In the genomic region with DNA sequence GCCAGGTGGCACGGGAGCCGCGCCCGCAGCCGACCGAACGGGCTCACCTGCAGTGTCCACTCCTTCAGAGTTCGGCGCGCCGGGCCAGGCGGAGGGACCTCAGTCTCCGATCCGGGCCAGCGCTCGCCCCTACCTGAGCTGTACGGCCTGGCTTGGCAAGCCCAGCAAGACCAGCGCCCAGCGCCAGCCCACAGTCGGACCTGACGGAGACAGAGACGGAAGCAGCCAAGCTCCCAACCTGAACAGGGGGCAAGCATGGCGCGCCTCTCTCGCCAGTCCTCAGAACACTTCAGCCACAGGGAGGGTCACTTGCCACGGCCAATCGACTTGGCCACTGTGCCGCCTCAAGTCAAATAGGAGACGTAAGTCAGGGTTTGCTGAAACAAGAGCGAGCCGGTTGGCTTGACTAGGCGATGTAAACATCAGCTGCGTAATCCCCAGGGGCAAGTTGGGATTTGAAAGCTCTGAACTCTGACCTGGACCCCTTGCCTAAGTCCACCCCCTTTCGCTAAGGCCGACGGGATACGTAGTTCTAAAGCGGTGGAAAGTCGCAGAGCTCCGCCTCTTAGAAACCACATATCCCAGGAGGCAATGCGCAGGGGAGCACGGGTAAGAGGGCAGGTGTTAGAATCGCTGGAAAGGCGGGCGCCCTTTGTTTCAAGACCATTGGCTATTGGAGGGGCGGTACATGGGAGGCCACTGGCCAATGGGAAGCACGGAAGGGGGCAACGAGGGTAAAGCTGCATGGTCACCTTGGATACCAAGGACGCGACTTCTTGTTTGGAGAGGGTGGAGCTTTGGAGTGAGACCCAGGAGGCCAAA, we compare ENCODE assay signal across 8 cellular contexts. TPM values are rescaled to one million over a fixed set of nuclear protein-coding genes. Genes with fewer than 3 reads are reported as not detected.
DNase-seq lines count a peak whose midpoint lies in the region; ATAC-seq, FAIRE-seq and TF ChIP-seq lines count a peak whose summit lies in the region.
"Not testable (repeated sequence)": the region's sequence is repeated elsewhere in the genome, so short reads cannot be mapped to it uniquely, and the experiment has no call there.

A gene with protein sequence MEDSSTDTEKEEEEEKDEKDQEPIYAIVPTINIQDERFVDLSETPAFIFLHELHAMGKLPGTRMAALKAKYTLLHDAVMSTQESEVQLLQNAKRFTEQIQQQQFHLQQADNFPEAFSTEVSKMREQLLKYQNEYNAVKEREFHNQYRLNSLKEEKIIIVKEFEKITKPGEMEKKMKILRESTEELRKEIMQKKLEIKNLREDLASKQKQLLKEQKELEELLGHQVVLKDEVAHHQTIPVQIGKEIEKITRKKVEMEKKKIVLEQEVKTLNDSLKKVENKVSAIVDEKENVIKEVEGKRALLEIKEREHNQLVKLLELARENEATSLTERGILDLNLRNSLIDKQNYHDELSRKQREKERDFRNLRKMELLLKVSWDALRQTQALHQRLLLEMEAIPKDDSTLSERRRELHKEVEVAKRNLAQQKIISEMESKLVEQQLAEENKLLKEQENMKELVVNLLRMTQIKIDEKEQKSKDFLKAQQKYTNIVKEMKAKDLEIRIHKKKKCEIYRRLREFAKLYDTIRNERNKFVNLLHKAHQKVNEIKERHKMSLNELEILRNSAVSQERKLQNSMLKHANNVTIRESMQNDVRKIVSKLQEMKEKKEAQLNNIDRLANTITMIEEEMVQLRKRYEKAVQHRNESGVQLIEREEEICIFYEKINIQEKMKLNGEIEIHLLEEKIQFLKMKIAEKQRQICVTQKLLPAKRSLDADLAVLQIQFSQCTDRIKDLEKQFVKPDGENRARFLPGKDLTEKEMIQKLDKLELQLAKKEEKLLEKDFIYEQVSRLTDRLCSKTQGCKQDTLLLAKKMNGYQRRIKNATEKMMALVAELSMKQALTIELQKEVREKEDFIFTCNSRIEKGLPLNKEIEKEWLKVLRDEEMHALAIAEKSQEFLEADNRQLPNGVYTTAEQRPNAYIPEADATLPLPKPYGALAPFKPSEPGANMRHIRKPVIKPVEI (plus strand): TSS at position 756 of the 822 bp plus-strand sequence. CDS start 45,054 bp downstream, outside the sequence.

- peak within 1 kb of the TSS; percentile 92 for H3K4me3 ChIP-seq in adipocyte (ENCODE audit: low read length)
- peak within 1 kb of the TSS; percentile 81 for H3K4me3 ChIP-seq in parathyroid adenoma (ENCODE audit: low read depth, low read length)
- peak within 1 kb of the TSS; percentile 66 to 86 (median 75) for H3K4me3 ChIP-seq in thyroid gland (replicated peaks in 1 of 3)

- intact Hi-C loops in cardiac septum (cut with DNase I) (loop anchor here (10.0 kb wide), 1 partner anchor 123 kb away; no protein-coding TSS in a partner anchor), thyroid gland (cut with DNase I) (loop anchor here (10.0 kb wide), 1 partner anchor 123 kb away; no protein-coding TSS in a partner anchor)

- peak; percentile 49 for DNase-seq in GM12891 (ENCODE audit: insufficient read length, low spot score)
- peak; percentile 96 for DNase-seq in NCI-H1436 treated with DMSO at 0.1 percent for 48 hours (lab: John Stamatoyannopoulos, UW)
- DNase-seq in T follicular helper cell (ENCODE audit: low read depth): peak; percentile 91
- DNase-seq in adipocyte (ENCODE audit: low read depth): peak; percentile 99
- DNase-seq in cardiac septum (ENCODE audit: low spot score): peak; percentile 99
- DNase-seq in thyroid gland: peak; percentile 99

- peak; percentile 97 for FAIRE-seq in GM12891 (lab: Jason Lieb, UNC)

- H3K27me3 ChIP-seq in adipocyte (replicated peaks; ENCODE audit: control insufficient read depth, insufficient read depth, low read length); parathyroid adenoma (ENCODE audit: control insufficient read depth, insufficient read depth, low read length); thyroid gland: not testable (repeated sequence)

- H3K9ac ChIP-seq in adipocyte (ENCODE audit: low read length) (peak within 1 kb of the TSS; percentile 87), parathyroid adenoma (peak within 1 kb of the TSS; percentile 64)

- TF ChIP-seq CTCF in parathyroid adenoma (IDR thresholded peaks at IDR 0.05); thyroid gland (IDR thresholded peaks at IDR 0.05): not testable (repeated sequence)

- WGBS in thyroid gland, 2 donors: 0% methylated on average over 13 to 17 of the region's 50 CpGs

- H3K27ac ChIP-seq in parathyroid adenoma (peak within 1 kb of the TSS; percentile 58), thyroid gland (peak within 1 kb of the TSS; percentile 52 to 58 (median 53))

- H2AFZ ChIP-seq in parathyroid adenoma: peak within 1 kb of the TSS; percentile 87

- not testable (repeated sequence) for H3K9me3 ChIP-seq in adipocyte (ENCODE audit: control insufficient read depth, low read length); parathyroid adenoma (ENCODE audit: control insufficient read depth, low read length); thyroid gland

- not testable (repeated sequence) for H3K36me3 ChIP-seq in adipocyte (ENCODE audit: control insufficient read depth, insufficient read depth, low read length, severe bottlenecking); parathyroid adenoma (ENCODE audit: control insufficient read depth, insufficient read depth, low read length); thyroid gland

- H3K79me2 ChIP-seq in parathyroid adenoma: not testable (repeated sequence)

- H3K4me1 ChIP-seq in adipocyte (ENCODE audit: control insufficient read depth, insufficient read depth, low read length); parathyroid adenoma; thyroid gland: not testable (repeated sequence)

- ATAC-seq in HG02870 (IDR thresholded peaks at IDR 0.05; ENCODE audit: unreplicated experiment): peak; percentile 98

- peak within 1 kb of the TSS; percentile 79 for H3K4me2 ChIP-seq in parathyroid adenoma (ENCODE audit: low read length)

- peak; percentile 49; the same call in 1 of the 2 replicates for TF ChIP-seq POLR2A in GM12891 (IDR thresholded peaks at IDR 0.05; ENCODE audit: low read depth, low read length)
- TF ChIP-seq POLR2A in thyroid gland (IDR thresholded peaks at IDR 0.05): peak in 1 of 2 donors; percentile 64

TF ChIP-seq in GM12891, 5 proteins besides CTCF, POLR2A, EP300 and RAD21:
- TF ChIP-seq PAX5 (IDR thresholded peaks at IDR 0.05; ENCODE audit: insufficient read depth, low read length, severe bottlenecking): peak; percentile 48
- TF ChIP-seq POU2F2 (IDR thresholded peaks at IDR 0.05; ENCODE audit: low read depth, low read length): peak; percentile 67; the same call in 1 of the 2 replicates
- peak; percentile 19; the same call in 1 of the 2 replicates for TF ChIP-seq POLR2AphosphoS5 (IDR thresholded peaks at IDR 0.05; ENCODE audit: low read depth, low read length)

RNA-seq across cellular contexts. Expression of the gene that starts here (rescaled TPM):
- 1.7 TPM for polyA plus RNA-seq in GM12891 (2012; ENCODE audit: low read depth, missing spikeins)
- total RNA-seq in cardiac septum: 4.3 TPM
- total RNA-seq in thyroid gland: 10 to 100 TPM; 35.9 to 51.3 (median 44.3) TPM

Comparison
In these comparisons a context has a peak if more than half of its experiments do, and no peak if none do; other contexts are left out.
1. Peak in every context shown above with its lines: DNase-seq, ATAC-seq, H3K4me3 ChIP-seq and H3K27ac ChIP-seq.
2. DNase-seq: peak in every context shown above with its lines; median percentile 99 in adipocyte; 99 in cardiac septum; 99 in thyroid gland; 96 in NCI-H1436 treated with DMSO at 0.1 percent for 48 hours; 91 in T follicular helper cell; 49 in GM12891.